Comparison of ENCODE assay signal across 8 cellular contexts in genomic region chr12:71686658-71687025, GRCh38. TPM values are rescaled to one million over a fixed set of nuclear protein-coding genes. Genes with fewer than 3 reads are reported as not detected.
DNase-seq lines count a peak whose midpoint lies in the region; ATAC-seq and TF ChIP-seq lines count a peak whose summit lies in the region.

No MANE protein-coding gene starts in this region.

- H3K4me1 ChIP-seq in PC-3 (ENCODE audit: insufficient read depth, low read length): peaks cover 25% of the 10 kb centered on the region
- peaks cover 0 to 4% of the 10 kb centered on the region in 2 experiments for H3K4me1 ChIP-seq in trophoblast cell (ENCODE audit: control insufficient read depth in 1 of 2, insufficient read depth in 2 of 2, low read length in 2 of 2)

- H3K4me2 ChIP-seq in PC-3 (ENCODE audit: low read length): peak overlapping the region; percentile 90
- peak overlapping the region; percentile 65 for H3K4me2 ChIP-seq in trophoblast cell (ENCODE audit: low read length)

- no peak overlapping the region for H3K23ac ChIP-seq in trophoblast cell (ENCODE audit: low read length)

- no peaks in the 10 kb centered on the region for H4K20me1 ChIP-seq in PC-3 (ENCODE audit: low read length)

- no peak overlapping the region for H2BK120ac ChIP-seq in trophoblast cell (ENCODE audit: insufficient read depth, low read length, poor library complexity)

- no peaks in the 10 kb centered on the region for H3K36me3 ChIP-seq in PC-3 (ENCODE audit: low read depth, low read length)
- H3K36me3 ChIP-seq in trophoblast cell (ENCODE audit: control insufficient read depth in 1 of 2, insufficient read depth in 2 of 2, low read length in 2 of 2): peaks cover 0 to 3% of the 10 kb centered on the region in 2 experiments

- CTCF ChIA-PET in PC-3 (lab: Charles Lee): interaction anchor here (0.5 to 1.9 kb wide), 8 partner anchors 16 to 933 kb away, joined by 3 to 24 read pairs (median 4); partner anchors contain the start of genes RAB21 and ZFC3H1

- no peak overlapping the region for H3K18ac ChIP-seq in trophoblast cell (ENCODE audit: low read length)

- H4K8ac ChIP-seq in trophoblast cell (ENCODE audit: low read depth, low read length): no peak overlapping the region

- H3K9ac ChIP-seq in PC-3 (ENCODE audit: low read length): peak overlapping the region; percentile 83
- peak overlapping the region; percentile 60 for H3K9ac ChIP-seq in trophoblast cell (ENCODE audit: low read length)

- POLR2A ChIA-PET in PC-3 (lab: Charles Lee; ENCODE audit: unreplicated experiment): interaction anchor here (0.7 to 1.2 kb wide), 2 partner anchors 22 to 61 kb away, joined by 3 to 4 read pairs; partner anchors contain the start of gene THAP2

- H2BK12ac ChIP-seq in trophoblast cell (ENCODE audit: low read length): no peak overlapping the region

- H4K12ac ChIP-seq in trophoblast cell (ENCODE audit: low read depth, low read length): peak overlapping the region; percentile 30

- H3K27ac ChIP-seq in PC-3 (ENCODE audit: low read length) (peak overlapping the region; percentile 67), epithelial cell of prostate (peak overlapping the region; percentile 84), trophoblast cell (ENCODE audit: low read depth, low read length) (no peak overlapping the region)

- H3K79me2 ChIP-seq in PC-3 (ENCODE audit: low read length): peaks cover 19% of the 10 kb centered on the region
- H3K79me2 ChIP-seq in trophoblast cell (ENCODE audit: control insufficient read depth, insufficient read depth, low read length, poor library complexity): peaks cover 3% of the 10 kb centered on the region

- no peak overlapping the region for H2AK5ac ChIP-seq in trophoblast cell (ENCODE audit: low read length)

- DNase-seq in GM12864 (ENCODE audit: low read depth): no peak
- peak; percentile 37 for DNase-seq in PC-3
- DNase-seq in epithelial cell of prostate (ENCODE audit: low read depth, low spot score): no peak
- no peak for DNase-seq in trophoblast cell
- no peak for DNase-seq in cerebellar cortex (ENCODE audit: low spot score)
- DNase-seq in activated CD4-positive, alpha-beta T cell treated with anti-CD3 and anti-CD28 coated beads, Interleukin-2, amount 50 U/mL, for 4 hours: no peak

- intact Hi-C loops in PC-3 (cut with micrococcal nuclease): loop anchor here (1.0 to 2.0 kb wide), 3 partner anchors 24 to 61 kb away; partner anchors contain the start of gene ZFC3H1

- H2AFZ ChIP-seq in PC-3 (ENCODE audit: low read length) (peak overlapping the region; percentile 91), trophoblast cell (ENCODE audit: insufficient read depth, low read length, poor library complexity) (no peak overlapping the region)

- no CpG with 5 or more reads among the region's 3 CpGs for WGBS in trophoblast cell (ENCODE audit: extremely low coverage, insufficient coverage, insufficient read length)

- H3K27me3 ChIP-seq in PC-3 (ENCODE audit: low read length) (no peaks in the 10 kb centered on the region), trophoblast cell (ENCODE audit: insufficient read depth, low read length) (no peaks in the 10 kb centered on the region)

- TSS peak; percentile 68 for BruUV-seq in PC-3 (replicated peaks; lab: Mats Ljungman, UMichigan)

- no peaks in the 10 kb centered on the region for H3K9me3 ChIP-seq in PC-3 (ENCODE audit: low read length)
- H3K9me3 ChIP-seq in trophoblast cell (ENCODE audit: insufficient read depth, low read depth, low read length): no peaks in the 10 kb centered on the region

- TF ChIP-seq CTCF in GM12864 (IDR thresholded peaks at IDR 0.05; ENCODE audit: low read depth, low read length, missing control alignments): no peak
- TF ChIP-seq CTCF in PC-3 (conservative IDR thresholded peaks at IDR 0.05; ENCODE audit: low read depth, low read length): no peak

- no peaks in the 10 kb centered on the region for H3K9me2 ChIP-seq in PC-3 (replicated peaks; ENCODE audit: low read length)

- H4K91ac ChIP-seq in trophoblast cell (ENCODE audit: low read depth, low read length): no peak overlapping the region

- H2BK5ac ChIP-seq in trophoblast cell (ENCODE audit: low read depth, low read length, poor library complexity): no peak overlapping the region

- H3K4ac ChIP-seq in trophoblast cell (ENCODE audit: low read depth, low read length): no peak overlapping the region

- no peaks in the 10 kb centered on the region for H3F3A ChIP-seq in PC-3 (ENCODE audit: low read length, unreplicated experiment)

- H3K4me3 ChIP-seq in GM12864 (ENCODE audit: low read depth, low read length): peak overlapping the region; percentile 78
- peak overlapping the region; percentile 69 for H3K4me3 ChIP-seq in PC-3 (ENCODE audit: low read length)
- peak overlapping the region; percentile 12 for H3K4me3 ChIP-seq in trophoblast cell (ENCODE audit: low read depth, low read length)

- peaks cover 6% of the 10 kb centered on the region for H3K79me1 ChIP-seq in trophoblast cell (ENCODE audit: low read length)

- ATAC-seq in PC-3 (no peak; the same call in 1 of the 2 replicates), HG03159 (IDR thresholded peaks at IDR 0.05; ENCODE audit: unreplicated experiment) (no peak), GM19397 (IDR thresholded peaks at IDR 0.05; ENCODE audit: unreplicated experiment) (no peak)

- H3K14ac ChIP-seq in trophoblast cell (ENCODE audit: low read length): no peak overlapping the region

RNA-seq across cellular contexts. Expression of gene TMEM19, which starts 0.8 kb away (rescaled TPM):
- total RNA-seq in PC-3 (2014; rRNA removed): 14.3 and 17.5 TPM in 2 replicates
- polyA plus RNA-seq in trophoblast cell (2013): 10.4 and 11.0 TPM in 2 replicates

RNA-seq across cellular contexts. Expression of gene THAP2, which starts 22.5 kb away (rescaled TPM):
- 1.2 and 2.4 TPM in 2 replicates for total RNA-seq in PC-3 (2014; rRNA removed)
- polyA plus RNA-seq in trophoblast cell (2013): 5.2 and 5.3 TPM in 2 replicates

RNA-seq across cellular contexts. Expression of gene ZFC3H1, which starts 23.0 kb away (rescaled TPM):
- total RNA-seq in PC-3 (2014; rRNA removed): 13.7 and 18.5 TPM in 2 replicates
- 25.3 and 25.9 TPM in 2 replicates for polyA plus RNA-seq in trophoblast cell (2013)

Comparison
In these comparisons a context has a peak if more than half of its experiments do, and no peak if none do; other contexts are left out.
1. H3K4me3 ChIP-seq: peak in every context shown above with its lines; median percentile 78 in GM12864; 69 in PC-3; 12 in trophoblast cell.